ENCODE assay signal across 32 cellular contexts in genomic region chr6:52409499-52409898, GRCh38. TPM values are rescaled to one million over a fixed set of nuclear protein-coding genes. Genes with fewer than 3 reads are reported as not detected.
A peak's percentile ranks its signal among the peaks of the same experiment; 100 is the strongest.
DNase-seq lines count a peak whose midpoint lies in the region; ATAC-seq, FAIRE-seq and TF ChIP-seq lines count a peak whose summit lies in the region.
"Had no signal": no experiment of that assay in that cellular context is flagged by ENCODE, and none has a peak within 500 bp of the region (broad histone marks: within the 10 kb centered on the region; RNA-seq: fewer than 3 reads in every experiment).

No MANE protein-coding gene starts in this region.

- H3K4me3 ChIP-seq in HepG2 (replicated peaks in 1 of 3; ENCODE audit: insufficient read depth in 1 of 3, low read depth in 2 of 3, low read length in 3 of 3) (no peak overlapping the region), right lobe of liver (no peak overlapping the region)
- H3K4me3 ChIP-seq: ascending aorta, BLaER1, dorsolateral prefrontal cortex, neural progenitor cell, SK-N-MC, upper lobe of right lung had no signal

- no peak for DNase-seq in HepG2 (ENCODE audit: low spot score)
- no peak for DNase-seq in right lobe of liver
- DNase-seq in SK-MEL-5 (ENCODE audit: low read depth, low spot score) = peak; percentile 26
- DNase-seq in dedifferentiated amniotic fluid mesenchymal stem cell (ENCODE audit: extremely low spot score) = peak; percentile 36
- no peak for DNase-seq in sciatic nerve (ENCODE audit: low spot score)
- no peak for DNase-seq in glomerular visceral epithelial cell (ENCODE audit: extremely low spot score)
- no peak for DNase-seq in cortex of kidney (lab: John Stamatoyannopoulos, UW)
- DNase-seq: activated CD4-positive, alpha-beta T cell treated with anti-CD3 and anti-CD28 coated beads for 1 hour; activated CD8-positive, alpha-beta memory T cell treated with anti-CD3 and anti-CD28 coated beads for 24 hours; Calu3; central memory CD4-positive, alpha-beta T cell; DND-41; dorsolateral prefrontal cortex; H7; head of caudate nucleus; KBM-7; MM.1S; NCI-H1436 treated with DMSO at 0.1 percent for 48 hours; posterior cingulate gyrus; right cardiac atrium; stimulated activated CD4-positive, alpha-beta T cell treated with anti-CD3 and anti-CD28 coated beads, Interleukin-12 subunit alpha, Interleukin-12 subunit beta, amount 100 ng/mL, for 4 hours; stimulated activated CD4-positive, alpha-beta T cell treated with anti-CD3 and anti-CD28 coated beads, Interleukin-4, amount 100 ng/mL, for 1 hour; T-helper 2 cell; upper lobe of right lung had no signal

- intact Hi-C loops in HepG2 (cut with micrococcal nuclease; ENCODE audit: unreplicated experiment) (loop anchor here (5.0 kb wide), 1 partner anchor 588 kb away; the partner anchor contains the start of gene GSTA4), right lobe of liver (cut with DNase I) (loop anchor here in 1 of 2 donors (10.0 kb wide), 1 partner anchor 125 kb away; the partner anchor contains the start of gene MCM3), sciatic nerve (cut with DNase I) (no loop called here)

- TF ChIP-seq RAD21 in HepG2 (CRISPR knock-in tag; IDR thresholded peaks at IDR 0.05) = no peak

- H3K27ac ChIP-seq in HepG2 (ENCODE audit: extremely low read length, insufficient read depth, low read length) (no peak overlapping the region), right lobe of liver (no peak overlapping the region)
- H3K27ac ChIP-seq: ascending aorta, BLaER1, neural progenitor cell, RWPE1, SK-N-MC, upper lobe of right lung had no signal

- ATAC-seq in HepG2 (no peak), right lobe of liver (no peak), sciatic nerve (peak; percentile 89), HG02798 (IDR thresholded peaks at IDR 0.05; ENCODE audit: poor library complexity, unreplicated experiment) (no peak)
- ATAC-seq: stimulated activated effector memory CD8-positive, alpha-beta T cell treated with anti-CD3 and anti-CD28 coated beads, Interleukin-12 subunit alpha, Interleukin-12 subunit beta, amount 100 ng/mL, for 72 hours; upper lobe of right lung had no signal

- no peaks in the 10 kb centered on the region for H3K9me3 ChIP-seq in HepG2 (ENCODE audit: low read length)
- no peaks in the 10 kb centered on the region for H3K9me3 ChIP-seq in right lobe of liver
- H3K9me3 ChIP-seq: ascending aorta, BLaER1, upper lobe of right lung had no signal

- TF ChIP-seq POLR2A in HepG2 (IDR thresholded peaks at IDR 0.05; ENCODE audit: insufficient read depth in 1 of 2, low read depth in 2 of 2, low read length in 2 of 2) (no peak), right lobe of liver (IDR thresholded peaks at IDR 0.05) (no peak)

- no peaks in the 10 kb centered on the region for H3K79me2 ChIP-seq in HepG2 (ENCODE audit: insufficient read depth, low read length)

- TF ChIP-seq EP300 in HepG2 (IDR thresholded peaks at IDR 0.05; ENCODE audit: low read depth in 2 of 2, low read length in 2 of 2) = no peak
- TF ChIP-seq EP300 in HepG2 (CRISPR knock-in tag; IDR thresholded peaks at IDR 0.05; ENCODE audit: borderline replicate concordance) = no peak

- in situ Hi-C loops in HepG2 (cut with HindIII; ENCODE audit: extremely low pct_ligation_motif_present, low pct_unique_long_range_greater_than_20kb) = no loop called here
- in situ Hi-C loops in SK-MEL-5 (cut with HindIII; ENCODE audit: low pct_unique_long_range_greater_than_20kb, low sequenced_read_pairs) = loop anchor here (25.0 kb wide), 1 partner anchor 253 kb away; the partner anchor contains the start of gene TMEM14A

- H3K36me3 ChIP-seq in HepG2 (replicated peaks in 1 of 2; ENCODE audit: control insufficient read depth in 1 of 2, insufficient read depth in 2 of 2, low read length in 2 of 2) (peaks cover 2 to 11% of the 10 kb centered on the region in 2 experiments; a peak in 4 of 5 replicates), right lobe of liver (no peaks in the 10 kb centered on the region)
- H3K36me3 ChIP-seq: ascending aorta, neural progenitor cell, upper lobe of right lung had no signal

- CTCF ChIA-PET in HepG2 (lab: Yijun Ruan, JAX; ENCODE audit: low intra/inter-chr PET ratio, low total read pairs) = interaction anchor here (3.8 kb wide), 1 partner anchor 254 kb away, joined by 39 read pairs; no protein-coding TSS in a partner anchor

- H3K27me3 ChIP-seq in HepG2 (ENCODE audit: control insufficient read depth in 1 of 2, insufficient read depth in 2 of 2, low read length in 2 of 2) (no peaks in the 10 kb centered on the region), right lobe of liver (no peaks in the 10 kb centered on the region)
- H3K27me3 ChIP-seq: ascending aorta, BLaER1, dorsolateral prefrontal cortex, neural progenitor cell had no signal

- no peak overlapping the region for H3K9ac ChIP-seq in HepG2 (ENCODE audit: insufficient read depth, low read depth, low read length)
- H3K9ac ChIP-seq: BLaER1, neural progenitor cell had no signal

- 43% methylated on average over 1 of the region's 1 CpG for WGBS in HepG2 (ENCODE audit: low lambda C conversion rate)
- WGBS in right lobe of liver (ENCODE audit: insufficient coverage, low coverage, low lambda C conversion rate, missing lambda C conversion rate) = 60% methylated on average over 1 of the region's 1 CpG

- no TSS peak for BruUV-seq in HepG2 (replicated peaks; lab: Mats Ljungman, UMichigan)

- peak; percentile 30 for FAIRE-seq in HepG2 (lab: Jason Lieb, UNC)
- FAIRE-seq: GM19239 had no signal

- H3K4me2 ChIP-seq in HepG2 (ENCODE audit: low read depth, low read length) = no peak overlapping the region
- H3K4me2 ChIP-seq: BLaER1, neural progenitor cell had no signal

- no peaks in the 10 kb centered on the region; the same call in none of the 2 replicates for H4K20me1 ChIP-seq in HepG2 (ENCODE audit: insufficient read depth, low read length)
- H4K20me1 ChIP-seq: BLaER1 had no signal

- H2AFZ ChIP-seq in HepG2 (ENCODE audit: low read length) = no peak overlapping the region
- H2AFZ ChIP-seq: neural progenitor cell had no signal

- POLR2A ChIA-PET in HepG2 (lab: Yijun Ruan, JAX) = interaction anchor here (1.0 kb wide), 1 partner anchor 20 kb away, joined by 3 read pairs; no protein-coding TSS in a partner anchor

- TF ChIP-seq CTCF in HepG2 (CRISPR knock-in tag; IDR thresholded peaks at IDR 0.05) (no peak), right lobe of liver (IDR thresholded peaks at IDR 0.05) (no peak)

- H3K4me1 ChIP-seq in HepG2 (ENCODE audit: insufficient read depth, low read length) = peaks cover 24% of the 10 kb centered on the region
- no peaks in the 10 kb centered on the region for H3K4me1 ChIP-seq in right lobe of liver
- H3K4me1 ChIP-seq: ascending aorta, BLaER1, upper lobe of right lung had no signal

RNA-seq across cellular contexts. Expression of gene EFHC1, which starts 10.6 kb away (rescaled TPM):
- 18.6 and 23.4 TPM in 2 replicates for total RNA-seq in HepG2 (2016; rRNA removed; fragmentation: Illumina TruSeq; extraction: Trizol)
- 6.3 TPM in 2 replicates for total RNA-seq in HepG2 (2016; cell fraction: cytosol; rRNA removed; fragmentation: Illumina TruSeq; extraction: Trizol; ENCODE audit: low read depth)
- 20.7 and 23.3 TPM in 2 replicates for total RNA-seq in HepG2 (2016; cell fraction: insoluble cytoplasmic fraction; rRNA removed; fragmentation: Illumina TruSeq; extraction: Trizol)
- 5.0 and 8.2 TPM in 2 replicates for total RNA-seq in HepG2 (2016; cell fraction: membrane; rRNA removed; fragmentation: Illumina TruSeq; extraction: Trizol)
- 39.5 and 46.3 TPM in 2 replicates for total RNA-seq in HepG2 (2016; cell fraction: nucleus; rRNA removed; fragmentation: Illumina TruSeq; extraction: Trizol)
- 23.5 and 29.5 TPM in 2 replicates for polyA plus RNA-seq in HepG2 (2011; rRNA removed)
- 5.5 and 9.2 TPM in 2 replicates for polyA plus RNA-seq in HepG2 (2011; cell fraction: cytosol; rRNA removed)
- polyA plus RNA-seq in HepG2 (2011; cell fraction: nucleus; rRNA removed) = 92.9 and 127 TPM in 2 replicates
- polyA plus RNA-seq in HepG2 (2012) = 10.2 and 15.7 TPM in 2 replicates
- 2.4 and 2.8 TPM in 2 replicates for polyA plus RNA-seq in HepG2 (2016; cell fraction: cytosol; fragmentation: Illumina TruSeq; extraction: Trizol; ENCODE audit: low read depth)
- 17.1 and 17.6 TPM in 2 replicates for polyA plus RNA-seq in HepG2 (2016; cell fraction: insoluble cytoplasmic fraction; fragmentation: Illumina TruSeq; extraction: Trizol; ENCODE audit: low read depth)
- polyA plus RNA-seq in HepG2 (2016; cell fraction: membrane; fragmentation: Illumina TruSeq; extraction: Trizol; ENCODE audit: low read depth) = 4.6 and 4.7 TPM in 2 replicates
- polyA plus RNA-seq in HepG2 (2016; cell fraction: nucleus; fragmentation: Illumina TruSeq; extraction: Trizol; ENCODE audit: insufficient read depth, low read depth) = 53.0 and 69.1 TPM in 2 replicates
- polyA minus RNA-seq in HepG2 (2011; rRNA and poly(A)+ RNA removed; ENCODE audit: low replicate concordance) = 14.9 and 26.4 TPM in 2 replicates
- polyA minus RNA-seq in HepG2 (2011; cell fraction: cytosol; rRNA and poly(A)+ RNA removed) = 3.9 and 7.9 TPM in 2 replicates
- polyA minus RNA-seq in HepG2 (2011; cell fraction: nucleus; rRNA and poly(A)+ RNA removed) = 42.3 and 42.6 TPM in 2 replicates
- total RNA-seq in right lobe of liver = 10 to 100 TPM in 1 of 6 experiments, 1 to 10 TPM in 5; 3.6 to 10.4 (median 6.0) TPM
- 14.1 and 23.7 TPM in 2 replicates for total RNA-seq in SK-MEL-5 (2014; rRNA removed; shearing (Covaris generic))
- polyA plus RNA-seq in SK-MEL-5 (2015; cell fraction: cytosol; rRNA removed) = 6.0 and 12.0 TPM in 2 replicates
- 259 and 284 TPM in 2 replicates for polyA plus RNA-seq in SK-MEL-5 (2015; cell fraction: nucleus; rRNA removed)
- total RNA-seq in sciatic nerve = 38.7 TPM

RNA-seq across cellular contexts. Expression of gene PAQR8, which starts 47.5 kb away (rescaled TPM):
- total RNA-seq in HepG2 (2016; rRNA removed; fragmentation: Illumina TruSeq; extraction: Trizol) (26.2 and 37.7 TPM in 2 replicates), right lobe of liver (1 to 10 TPM in 3 of 6 experiments, under 1 TPM in 3; 0.29 to 1.5 (median 0.77) TPM), sciatic nerve (24.3 TPM)
- total RNA-seq in HepG2 (2016; cell fraction: cytosol; rRNA removed; fragmentation: Illumina TruSeq; extraction: Trizol; ENCODE audit: low read depth) = 3.1 and 3.4 TPM in 2 replicates
- total RNA-seq in HepG2 (2016; cell fraction: insoluble cytoplasmic fraction; rRNA removed; fragmentation: Illumina TruSeq; extraction: Trizol) = 25.3 and 36.5 TPM in 2 replicates
- 16.5 TPM in 2 replicates for total RNA-seq in HepG2 (2016; cell fraction: membrane; rRNA removed; fragmentation: Illumina TruSeq; extraction: Trizol)
- total RNA-seq in HepG2 (2016; cell fraction: nucleus; rRNA removed; fragmentation: Illumina TruSeq; extraction: Trizol) = 36.5 and 38.6 TPM in 2 replicates
- 36.5 and 50.7 TPM in 2 replicates for polyA plus RNA-seq in HepG2 (2011; rRNA removed)
- 33.7 and 46.9 TPM in 2 replicates for polyA plus RNA-seq in HepG2 (2011; cell fraction: cytosol; rRNA removed)
- 17.0 and 22.0 TPM in 2 replicates for polyA plus RNA-seq in HepG2 (2011; cell fraction: nucleus; rRNA removed)
- 18.9 and 24.9 TPM in 2 replicates for polyA plus RNA-seq in HepG2 (2012)
- polyA plus RNA-seq in HepG2 (2016; cell fraction: cytosol; fragmentation: Illumina TruSeq; extraction: Trizol; ENCODE audit: low read depth) = 2.3 and 2.8 TPM in 2 replicates
- 23.7 TPM in 2 replicates for polyA plus RNA-seq in HepG2 (2016; cell fraction: insoluble cytoplasmic fraction; fragmentation: Illumina TruSeq; extraction: Trizol; ENCODE audit: low read depth)
- 8.0 and 8.6 TPM in 2 replicates for polyA plus RNA-seq in HepG2 (2016; cell fraction: membrane; fragmentation: Illumina TruSeq; extraction: Trizol; ENCODE audit: low read depth)
- 41.8 and 43.1 TPM in 2 replicates for polyA plus RNA-seq in HepG2 (2016; cell fraction: nucleus; fragmentation: Illumina TruSeq; extraction: Trizol; ENCODE audit: insufficient read depth, low read depth)
- 0.87 and 184 TPM in 2 replicates for polyA minus RNA-seq in HepG2 (2011; rRNA and poly(A)+ RNA removed; ENCODE audit: low replicate concordance)
- polyA minus RNA-seq in HepG2 (2011; cell fraction: cytosol; rRNA and poly(A)+ RNA removed) = 34.4 and 49.4 TPM in 2 replicates
- 30.6 and 38.9 TPM in 2 replicates for polyA minus RNA-seq in HepG2 (2011; cell fraction: nucleus; rRNA and poly(A)+ RNA removed)
- total RNA-seq in SK-MEL-5 (2014; rRNA removed; shearing (Covaris generic)) = 25.7 and 25.8 TPM in 2 replicates
- polyA plus RNA-seq in SK-MEL-5 (2015; cell fraction: cytosol; rRNA removed) = 27.8 and 34.8 TPM in 2 replicates
- 8.2 and 9.4 TPM in 2 replicates for polyA plus RNA-seq in SK-MEL-5 (2015; cell fraction: nucleus; rRNA removed)

Comparison
In these comparisons a context has a peak if more than half of its experiments do, and no peak if none do; other contexts are left out.
1. DNase-seq: peak in SK-MEL-5 (single experiment) and dedifferentiated amniotic fluid mesenchymal stem cell (single experiment); none in HepG2 (single experiment), right lobe of liver (0 of 3), sciatic nerve (single experiment), glomerular visceral epithelial cell (single experiment) and cortex of kidney (single experiment).